In genomic region chr14:104844306-104845032, GRCh38 we compare ENCODE assay signal across 11 cellular contexts. TPM values are rescaled to one million over a fixed set of nuclear protein-coding genes. Genes with fewer than 3 reads are reported as not detected.
DNase-seq lines count a peak whose midpoint lies in the region; TF ChIP-seq lines count a peak whose summit lies in the region.
"Had no signal": no experiment of that assay in that cellular context is flagged by ENCODE, and none has a peak within 500 bp of the region (broad histone marks: within the 10 kb centered on the region; RNA-seq: fewer than 3 reads in every experiment).

No MANE protein-coding gene starts in this region.

- H3K36me3 ChIP-seq in ascending aorta (no peaks in the 10 kb centered on the region), prostate gland (no peaks in the 10 kb centered on the region), adrenal gland (replicated peaks in 1 of 2) (no peaks in the 10 kb centered on the region), HAP-1 (replicated peaks) (no peaks in the 10 kb centered on the region)

- H3K4me1 ChIP-seq in ascending aorta: peaks cover 0 to 14% of the 10 kb centered on the region in 2 donors
- peaks cover 6% of the 10 kb centered on the region for H3K4me1 ChIP-seq in prostate gland (replicated peaks)
- peaks cover 13 to 14% of the 10 kb centered on the region in 2 donors for H3K4me1 ChIP-seq in adrenal gland (replicated peaks in 1 of 2)
- H3K4me1 ChIP-seq in HAP-1: no peaks in the 10 kb centered on the region

- CTCF ChIA-PET in GM10248 (lab: Yijun Ruan, JAX): no interaction called here

- peak overlapping the region; percentile 45 to 61 for H3K4me3 ChIP-seq in ascending aorta
- peak overlapping the region; percentile 52 for H3K4me3 ChIP-seq in iPS-18c (ENCODE audit: insufficient read depth, low read depth, low read length)
- peak overlapping the region; percentile 22 to 31 for H3K4me3 ChIP-seq in prostate gland
- peak overlapping the region in 1 of 4 donors; percentile 49 for H3K4me3 ChIP-seq in adrenal gland
- H3K4me3 ChIP-seq in HAP-1: no peak overlapping the region

- DNase-seq in GM10248 (ENCODE audit: extremely low spot score) (peak; percentile 11), ascending aorta (ENCODE audit: low spot score in 2 of 2) (no peak), prostate gland (ENCODE audit: low spot score) (no peak), NCI-H2107 (lab: John Stamatoyannopoulos, UW) (no peak), EL (no peak), adrenal gland (no peak), HAP-1 (ENCODE audit: low spot score in 2 of 2) (no peak)
- DNase-seq: DND-41, mammary epithelial cell had no signal

- no peak overlapping the region for H3K27ac ChIP-seq in ascending aorta
- no peak overlapping the region for H3K27ac ChIP-seq in prostate gland
- H3K27ac ChIP-seq in adrenal gland: no peak overlapping the region
- H3K27ac ChIP-seq: RWPE1 had no signal

- WGBS in prostate gland: 15% methylated on average over 27 of the region's 27 CpGs
- 13 to 19% (median 16%) methylated on average over 11 to 27 of the region's 27 CpGs for WGBS in adrenal gland, 4 donors

- in situ Hi-C loops in HAP-1 (cut with MboI; ENCODE audit: low sequenced_read_pairs): no loop called here

- TF ChIP-seq POLR2A in prostate gland (IDR thresholded peaks at IDR 0.05) (no peak), adrenal gland (IDR thresholded peaks at IDR 0.05) (no peak)

- TF ChIP-seq CTCF in GM10248 (IDR thresholded peaks at IDR 0.05; ENCODE audit: control extremely low read depth, extremely low read depth, low read depth, missing control alignments): no peak
- no peak for TF ChIP-seq CTCF in ascending aorta (IDR thresholded peaks at IDR 0.05)
- TF ChIP-seq CTCF in prostate gland (IDR thresholded peaks at IDR 0.05): no peak
- TF ChIP-seq CTCF in adrenal gland (IDR thresholded peaks at IDR 0.05): no peak

- no peaks in the 10 kb centered on the region for H3K27me3 ChIP-seq in ascending aorta
- H3K27me3 ChIP-seq in prostate gland (replicated peaks; ENCODE audit: insufficient read depth): no peaks in the 10 kb centered on the region
- H3K27me3 ChIP-seq in adrenal gland: peaks cover 45% of the 10 kb centered on the region
- H3K27me3 ChIP-seq in HAP-1 (ENCODE audit: low read depth): peaks cover 41% of the 10 kb centered on the region

- H3K9me3 ChIP-seq in ascending aorta (no peaks in the 10 kb centered on the region), iPS-18c (ENCODE audit: control insufficient read depth, insufficient read depth, low read length) (no peaks in the 10 kb centered on the region), prostate gland (no peaks in the 10 kb centered on the region), adrenal gland (replicated peaks in 1 of 3) (no peaks in the 10 kb centered on the region), HAP-1 (no peaks in the 10 kb centered on the region)

- POLR2A ChIA-PET in GM10248 (lab: Yijun Ruan, JAX): no interaction called here

- intact Hi-C loops in ascending aorta (cut with DNase I) (no loop called here), prostate gland (cut with DNase I) (no loop called here), adrenal gland (cut with DNase I) (no loop called here)

RNA-seq across cellular contexts. Expression of gene CEP170B, which starts 20.6 kb away (rescaled TPM):
- total RNA-seq in ascending aorta (39.1 TPM), prostate gland (10 to 100 TPM; 29.1 to 81.2 TPM), adrenal gland (10 to 100 TPM; 13.8 to 25.1 (median 19.0) TPM)
- 10 to 100 TPM in 2 of 3 donors, 1 to 10 TPM in 1; 2.8 to 29.4 (median 13.0) TPM for polyA plus RNA-seq in adrenal gland

RNA-seq across cellular contexts. Expression of gene ZBTB42, which starts 43.6 kb away (rescaled TPM):
- total RNA-seq in ascending aorta: 23.5 TPM
- total RNA-seq in prostate gland: 10 to 100 TPM; 28.4 to 40.9 TPM
- 10 to 100 TPM in 3 of 8 donors, 1 to 10 TPM in 5; 3.5 to 13.9 (median 9.4) TPM for total RNA-seq in adrenal gland
- 1 to 10 TPM; 1.2 to 2.3 (median 1.6) TPM for polyA plus RNA-seq in adrenal gland

RNA-seq across cellular contexts. Expression of gene AKT1, which starts 48.9 kb away (rescaled TPM):
- total RNA-seq in ascending aorta (112 TPM), prostate gland (100 to 1,000 TPM; 154 to 200 TPM), adrenal gland (100 to 1,000 TPM; 155 to 300 (median 195) TPM)
- 100 to 1,000 TPM in 2 of 3 donors, 10 to 100 TPM in 1; 97.5 to 244 (median 230) TPM for polyA plus RNA-seq in adrenal gland
